ENCODE assay signal across 10 cellular contexts in the genomic region with DNA sequence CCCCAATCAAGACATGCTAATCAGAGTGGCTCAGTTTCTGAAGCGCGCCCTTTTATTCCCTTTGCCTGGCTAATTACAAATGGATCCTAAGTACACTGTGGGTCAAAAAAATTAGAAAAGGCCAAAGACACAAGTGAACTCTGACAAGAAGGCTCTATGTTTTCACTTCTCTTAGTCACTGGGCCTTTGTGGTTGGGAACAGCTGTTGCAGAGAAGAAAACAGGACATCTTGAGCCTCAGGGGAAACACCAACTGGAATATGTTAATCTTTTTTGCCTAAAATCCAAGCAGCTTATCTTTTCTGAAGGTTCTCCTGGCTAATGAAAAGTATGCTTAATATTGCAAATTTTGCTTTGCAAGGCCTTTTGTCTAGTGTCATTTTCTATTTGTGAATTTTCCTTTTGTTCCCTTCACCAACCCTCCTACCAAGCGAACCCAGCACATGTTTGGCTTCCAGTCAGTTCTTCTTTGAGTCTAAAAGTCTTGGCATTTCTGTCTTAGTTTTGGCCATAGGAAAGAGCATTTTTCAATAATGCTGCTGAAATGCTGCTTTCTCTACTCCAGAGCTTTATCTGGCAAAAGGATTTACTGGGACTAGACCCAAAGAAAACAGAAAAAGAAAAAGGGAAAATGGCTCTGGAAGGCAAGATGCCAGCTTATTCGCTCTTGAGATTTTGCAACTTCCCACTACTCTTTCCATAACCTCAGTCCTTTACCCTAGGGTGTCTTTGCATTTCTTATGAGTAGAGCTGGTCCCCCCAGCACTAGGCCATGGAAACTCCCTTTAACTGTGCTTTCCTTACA.
DNase-seq lines count a peak whose midpoint lies in the region; ATAC-seq and TF ChIP-seq lines count a peak whose summit lies in the region.
"Had no signal": no experiment of that assay in that cellular context is flagged by ENCODE, and none has a peak within 500 bp of the region (broad histone marks: within the 10 kb centered on the region; RNA-seq: fewer than 3 reads in every experiment).

No MANE protein-coding gene starts in this region.

- H3K27me3 Mint-ChIP-seq in glutamatergic neuron (ENCODE audit: unreplicated experiment): no peaks in the 10 kb centered on the region

- no peak for TF ChIP-seq CTCF in astrocyte of the cerebellum (IDR thresholded peaks at IDR 0.05; ENCODE audit: low read depth, low read length, missing control alignments)
- TF ChIP-seq CTCF in glutamatergic neuron (IDR thresholded peaks at IDR 0.05; ENCODE audit: partially characterized antibody, unreplicated experiment): no peak

- H3K4me3 ChIP-seq in astrocyte of the cerebellum (ENCODE audit: low read depth, low read length): no peak overlapping the region

- no peaks in the 10 kb centered on the region for H3K4me1 Mint-ChIP-seq in glutamatergic neuron (ENCODE audit: low read depth, unreplicated experiment)

- peaks cover 25% of the 10 kb centered on the region for H3K36me3 Mint-ChIP-seq in glutamatergic neuron (ENCODE audit: unreplicated experiment)

- no peak for ATAC-seq in GM21576 (IDR thresholded peaks at IDR 0.05; ENCODE audit: unreplicated experiment)
- ATAC-seq in GM19397 (IDR thresholded peaks at IDR 0.05; ENCODE audit: unreplicated experiment): no peak
- no peak for ATAC-seq in GM18520 (IDR thresholded peaks at IDR 0.05; ENCODE audit: unreplicated experiment)

- no peak overlapping the region for H3K4me3 Mint-ChIP-seq in glutamatergic neuron (ENCODE audit: unreplicated experiment)

- in situ Hi-C loops in astrocyte of the cerebellum (cut with HindIII; ENCODE audit: low sequenced_read_pairs): no loop called here

- peaks cover 1% of the 10 kb centered on the region for H3K9me3 Mint-ChIP-seq in glutamatergic neuron (ENCODE audit: unreplicated experiment)

- DNase-seq in COLO829 (ENCODE audit: low spot score): peak; percentile 57
- peak; percentile 62 for DNase-seq in astrocyte of the cerebellum (ENCODE audit: low read depth)
- no peak for DNase-seq in glutamatergic neuron
- peak; percentile 55 for DNase-seq in putamen (ENCODE audit: low spot score)
- DNase-seq in activated gamma-delta T cell (lab: John Stamatoyannopoulos, UW): no peak
- DNase-seq: kidney glomerular epithelial cell, MM.1S had no signal

- H3K27ac Mint-ChIP-seq in glutamatergic neuron (ENCODE audit: unreplicated experiment): peak overlapping the region; percentile 39

Comparison
In these comparisons a context has a peak if more than half of its experiments do, and no peak if none do; other contexts are left out.
1. DNase-seq: peak in COLO829 (single experiment), astrocyte of the cerebellum (single experiment) and putamen (single experiment); none in glutamatergic neuron (single experiment) and activated gamma-delta T cell (single experiment).